ENCODE assay signal across 8 cellular contexts in the genomic region with DNA sequence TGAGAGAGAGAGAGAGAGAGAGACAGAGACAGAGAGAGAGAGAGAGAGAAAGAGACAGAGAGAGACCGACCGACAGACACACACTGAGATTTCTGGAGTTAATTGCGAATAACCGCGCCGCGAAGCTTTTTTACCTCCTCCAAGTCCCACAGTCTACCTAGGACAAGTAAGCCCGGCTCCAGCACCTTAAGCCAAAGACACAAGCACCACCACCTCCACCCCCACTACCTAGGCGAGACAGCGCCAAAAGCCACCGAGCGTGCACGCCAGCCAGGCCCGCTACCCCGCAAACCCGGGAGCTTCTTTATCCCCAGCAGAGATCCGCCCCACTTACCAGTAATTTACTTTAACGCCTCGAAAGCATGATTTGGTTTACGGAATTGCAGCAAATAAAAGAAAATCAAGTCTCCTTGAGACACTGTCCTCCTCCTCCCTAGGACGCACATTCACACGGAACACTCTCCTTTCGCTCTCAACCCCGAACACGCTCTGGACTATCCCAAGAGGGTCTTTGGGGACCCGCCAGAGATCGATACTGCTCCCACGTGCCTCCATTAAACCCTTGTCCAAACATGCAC.
DNase-seq lines count a peak whose midpoint lies in the region; ATAC-seq, FAIRE-seq and TF ChIP-seq lines count a peak whose summit lies in the region.

No MANE protein-coding gene starts in this region.

- H3K27ac ChIP-seq in RWPE2 (ENCODE audit: poor library complexity, severe bottlenecking) (peak overlapping the region; percentile 86), lung (ENCODE audit: low read depth in 1 of 2, low read length in 1 of 2) (peak overlapping the region in 1 of 2 donors; percentile 55), stomach smooth muscle (ENCODE audit: low read length) (no peak overlapping the region)

- H3K4me3 ChIP-seq in GM08714 (ENCODE audit: low read length) = peak overlapping the region; percentile 40
- H3K4me3 ChIP-seq in RWPE2 (ENCODE audit: severe bottlenecking) = peak overlapping the region; percentile 92
- H3K4me3 ChIP-seq in bronchial epithelial cell (ENCODE audit: low read depth, low read length) = peak overlapping the region; percentile 73
- H3K4me3 ChIP-seq in lung = peak overlapping the region; percentile 25
- peak overlapping the region; percentile 62 to 70 for H3K4me3 ChIP-seq in stomach smooth muscle (ENCODE audit: low read length in 2 of 2)

- peaks cover 42% of the 10 kb centered on the region for H3K36me3 ChIP-seq in RWPE2 (ENCODE audit: low read depth)
- H3K36me3 ChIP-seq in bronchial epithelial cell (ENCODE audit: control insufficient read depth, insufficient read depth, low read length) = peaks cover 5% of the 10 kb centered on the region
- no peaks in the 10 kb centered on the region for H3K36me3 ChIP-seq in lung (ENCODE audit: control insufficient read depth in 2 of 2, insufficient read depth in 2 of 2, low read length in 2 of 2)
- H3K36me3 ChIP-seq in stomach smooth muscle (ENCODE audit: control insufficient read depth in 2 of 2, insufficient read depth in 2 of 2, low read length in 2 of 2) = no peaks in the 10 kb centered on the region

- FAIRE-seq in bronchial epithelial cell (lab: Jason Lieb, UNC) = no peak

- H3K27me3 ChIP-seq in RWPE2 (ENCODE audit: insufficient read depth, poor library complexity, severe bottlenecking) (no peaks in the 10 kb centered on the region), bronchial epithelial cell (ENCODE audit: control insufficient read depth, insufficient read depth, low read length) (no peaks in the 10 kb centered on the region), lung (ENCODE audit: control insufficient read depth, insufficient read depth) (no peaks in the 10 kb centered on the region), stomach smooth muscle (ENCODE audit: control insufficient read depth in 1 of 2, insufficient read depth in 2 of 2, low read length in 2 of 2) (peaks cover 7 to 18% of the 10 kb centered on the region in 2 donors)

- 0 to 33% methylated on average over 19 to 28 of the region's 28 CpGs for WGBS in lung, 2 donors

- ATAC-seq in RWPE2 (ENCODE audit: low read depth) (peak; percentile 31; the same call in 2 of the 3 replicates), lung (ENCODE audit: insufficient read depth, low FRiP score) (peak; percentile 31), HG03097 (IDR thresholded peaks at IDR 0.05; ENCODE audit: low FRiP score, unreplicated experiment) (no peak)

- H3K4me1 ChIP-seq in RWPE2 (ENCODE audit: insufficient read depth, poor library complexity, severe bottlenecking) (peaks cover 33% of the 10 kb centered on the region), lung (ENCODE audit: control insufficient read depth in 2 of 2, insufficient read depth in 2 of 2, low read length in 2 of 2) (no peaks in the 10 kb centered on the region), stomach smooth muscle (ENCODE audit: control insufficient read depth, insufficient read depth, low read length) (peaks cover 6% of the 10 kb centered on the region)

- H3K9me3 ChIP-seq in RWPE2 (ENCODE audit: severe bottlenecking) (no peaks in the 10 kb centered on the region), lung (ENCODE audit: control insufficient read depth in 2 of 2, insufficient read depth in 1 of 2, low read length in 1 of 2) (no peaks in the 10 kb centered on the region), stomach smooth muscle (ENCODE audit: control insufficient read depth in 2 of 2, low read length in 2 of 2) (no peaks in the 10 kb centered on the region)

- TF ChIP-seq CTCF in RWPE2 (IDR thresholded peaks at IDR 0.05; ENCODE audit: poor library complexity, severe bottlenecking) (no peak), bronchial epithelial cell (IDR thresholded peaks at IDR 0.05; ENCODE audit: insufficient read depth, low read length, severe bottlenecking) (no peak), lung (IDR thresholded peaks at IDR 0.05; ENCODE audit: control extremely low read depth, extremely low read depth) (no peak)

- DNase-seq in RWPE2 (ENCODE audit: low spot score) = peak; percentile 34
- peak; percentile 20 for DNase-seq in bronchial epithelial cell (ENCODE audit: low read depth)
- DNase-seq in lung (ENCODE audit: low spot score) = no peak
- no peak for DNase-seq in AG08395 (ENCODE audit: low spot score)
- no peak for DNase-seq in epidermal melanocyte (ENCODE audit: insufficient read length, low spot score)

- no peak overlapping the region for H3K9ac ChIP-seq in stomach smooth muscle (ENCODE audit: low read length in 2 of 2)

Comparison
In these comparisons a context has a peak if more than half of its experiments do, and no peak if none do; other contexts are left out.
1. H3K4me3 ChIP-seq: peak in every context shown above with its lines; median percentile 92 in RWPE2; 73 in bronchial epithelial cell; 66 in stomach smooth muscle; 40 in GM08714; 25 in lung.
2. DNase-seq: peak in RWPE2 (single experiment) and bronchial epithelial cell (single experiment); none in lung (single experiment), AG08395 (single experiment) and epidermal melanocyte (single experiment).